Comparison of ENCODE assay signal across 11 cellular contexts in the genomic region with DNA sequence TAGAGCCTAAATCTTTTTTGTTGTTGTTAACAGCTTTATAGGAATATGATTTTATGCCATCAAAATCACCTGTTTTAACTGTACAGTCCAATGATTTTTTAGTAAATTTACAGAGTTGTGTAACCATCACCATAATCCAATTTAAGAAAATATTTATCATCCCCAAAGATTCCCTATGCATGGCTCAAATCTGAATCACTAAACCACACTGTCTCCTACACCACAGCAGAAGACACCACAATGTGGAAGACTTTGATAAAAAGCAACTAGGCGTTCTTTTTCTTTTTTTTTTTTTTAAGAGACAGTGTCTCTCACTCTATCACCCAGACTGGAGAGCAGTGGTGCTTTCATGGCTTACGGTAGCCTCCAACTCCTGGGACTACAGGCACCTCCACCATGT.
"Had no signal": no experiment of that assay in that cellular context is flagged by ENCODE, and none has a peak within 500 bp of the region (broad histone marks: within the 10 kb centered on the region; RNA-seq: fewer than 3 reads in every experiment).

No MANE protein-coding gene starts in this region.

- DNase-seq: activated CD4-positive, alpha-beta T cell treated with anti-CD3 and anti-CD28 coated beads, Interleukin-2, amount 10 ng/mL, durations not matched to agents 7 days and 5 days; activated CD8-positive, alpha-beta memory T cell treated with anti-CD3 and anti-CD28 coated beads for 24 hours; activated gamma-delta T cell treated with Interleukin-2 at 50 U/mL for 16 hours; effector CD8-positive, alpha-beta T cell; esophagus squamous epithelium; foreskin melanocyte; head of caudate nucleus; naive thymus-derived CD4-positive, alpha-beta T cell; thyroid gland had no signal

- ATAC-seq: naive thymus-derived CD4-positive, alpha-beta T cell; stimulated activated memory B cell treated with anti-CD40 and anti-IgM and Interleukin-4, amounts not matched to agents 10 μg/mL and 1 μg/mL and 100 μg/mL, for 72 hours had no signal

- H3K4me3 ChIP-seq: esophagus squamous epithelium, lung, thyroid gland had no signal
